In genomic region chr15:92877000-92877399, GRCh38 we compare ENCODE assay signal across 1 cellular context.
TF ChIP-seq lines count a peak whose summit lies in the region.

No MANE protein-coding gene starts in this region.

TF ChIP-seq in GM23338, 12 proteins besides CTCF, POLR2A, EP300 and RAD21 (continued from another document):
- TF ChIP-seq ZNF462 (CRISPR knock-in tag; IDR thresholded peaks at IDR 0.05) (no peak), ETS1 (IDR thresholded peaks at IDR 0.05) (no peak), CREB1 (CRISPR knock-in tag; IDR thresholded peaks at IDR 0.05; ENCODE audit: low read depth) (no peak), REST (IDR thresholded peaks at IDR 0.05; ENCODE audit: unreplicated experiment) (no peak)
TF ChIP-seq in GM23338: peak in this region for 0.
